ENCODE assay signal across 32 cellular contexts in genomic region chr17:71431146-71431545, GRCh38.
"Had no signal": no experiment of that assay in that cellular context is flagged by ENCODE, and none has a peak within 500 bp of the region (broad histone marks: within the 10 kb centered on the region; RNA-seq: fewer than 3 reads in every experiment).

No MANE protein-coding gene starts in this region.

- H3K27me3 ChIP-seq: adrenal gland, body of pancreas had no signal

- H3K27ac ChIP-seq: adrenal gland, body of pancreas, KMS-11, PC-9, RWPE1, SK-N-MC had no signal

- H3K27ac Mint-ChIP-seq: activated CD4-positive, alpha-beta T cell treated with anti-CD3 and anti-CD28 coated beads for 36 hours; activated CD4-positive, alpha-beta T cell treated with anti-CD3 and anti-CD28 coated beads, Interleukin-2, amount 10 ng/mL, durations not matched to agents 7 days and 5 days; activated CD8-positive, alpha-beta T cell treated with anti-CD3 and anti-CD28 coated beads, Interleukin-2, amount 10 ng/mL, durations not matched to agents 7 days and 5 days; activated naive CD4-positive, alpha-beta T cell treated with anti-CD3 and anti-CD28 coated beads, Interleukin-2, amount 50 U/mL, for 24 hours; activated T-cell treated with anti-CD3 and anti-CD28 coated beads, Interleukin-2, amount 50 U/mL, for 24 hours; activated T-helper 2 cell treated with anti-CD3 and anti-CD28 coated beads, Interferon-gamma antibody, Interleukin-2, Interleukin-4, amounts not matched to agents 10 μg/mL and 5 μg/mL and 100 μg/mL, durations not matched to agents 14 hours and 24 hours and 36 hours; T-helper 1 cell treated with Interleukin-12 subunit alpha and Interleukin-12 subunit beta and Interleukin-4 antibody, amounts not matched to agents 30 μg/mL and 1 μg/mL, for 36 hours; T-helper 2 cell treated with Interferon-gamma antibody and Interleukin-4, amounts not matched to agents 5 μg/mL and 100 μg/mL, for 36 hours; WTC11 had no signal

- H3K4me3 ChIP-seq: adrenal gland, body of pancreas, PC-9, SK-N-MC had no signal

- H2AFZ ChIP-seq: PC-9 had no signal

- H3K9me3 ChIP-seq: adrenal gland, body of pancreas had no signal

- H3K36me3 Mint-ChIP-seq: activated naive CD4-positive, alpha-beta T cell treated with anti-CD3 and anti-CD28 coated beads, Interleukin-2, amount 50 U/mL, for 24 hours had no signal

- DNase-seq: activated CD4-positive, alpha-beta T cell treated with anti-CD3 and anti-CD28 coated beads for 36 hours; activated CD4-positive, alpha-beta T cell treated with anti-CD3 and anti-CD28 coated beads, Interleukin-2, amount 10 ng/mL, durations not matched to agents 7 days and 5 days; activated CD4-positive, alpha-beta T cell treated with anti-CD3 and anti-CD28 coated beads, Interleukin-2, amount 50 U/mL, for 48 hours; activated CD8-positive, alpha-beta T cell treated with anti-CD3 and anti-CD28 coated beads, Interleukin-2, amount 10 ng/mL, durations not matched to agents 7 days and 5 days; activated gamma-delta T cell; activated naive CD4-positive, alpha-beta T cell treated with Interleukin-2 at 50 U/mL for 16 hours; activated T-cell treated with anti-CD3 and anti-CD28 coated beads, Interleukin-2, amount 50 U/mL, for 24 hours; adrenal gland; body of pancreas; caudate nucleus; cerebellar nuclear complex; NCI-H1092 treated with DMSO at 0.1 percent for 48 hours; NCI-H1417; NCI-H146; NCI-H187; NCI-H2029 treated with DMSO at 0.1 percent for 48 hours; NCI-H226; NCI-H524 treated with DMSO at 0.1 percent for 48 hours; PC-9; Right ventricle myocardium superior had no signal

- ATAC-seq: activated CD4-positive, alpha-beta T cell treated with anti-CD3 and anti-CD28 coated beads for 36 hours; activated CD4-positive, CD25-positive, alpha-beta regulatory T cell treated with anti-CD3 and anti-CD28 coated beads, Interleukin-2, amount 50 U/mL, for 24 hours; activated CD8-positive, alpha-beta T cell treated with anti-CD3 and anti-CD28 coated beads, Interleukin-2, amount 10 ng/mL, durations not matched to agents 7 days and 5 days; body of pancreas; WTC11 had no signal

- H3K4me2 ChIP-seq: KMS-11, PC-9 had no signal

- FAIRE-seq: astrocyte, bronchial epithelial cell, RCC 7860 had no signal

- H3K9ac ChIP-seq: KMS-11 had no signal

- H3K4me1 ChIP-seq: adrenal gland had no signal

- H3K36me3 ChIP-seq: adrenal gland had no signal
